In genomic region chr12:122079532-122080081, GRCh38 we compare ENCODE assay signal across 8 cellular contexts. TPM values are rescaled to one million over a fixed set of nuclear protein-coding genes. Genes with fewer than 3 reads are reported as not detected.
DNase-seq lines count a peak whose midpoint lies in the region; ATAC-seq, FAIRE-seq and TF ChIP-seq lines count a peak whose summit lies in the region.

No MANE protein-coding gene starts in this region.

- FAIRE-seq in RCC 7860 (lab: Jason Lieb, UNC), result no peak

- peak overlapping the region; percentile 89 for H3K4me3 ChIP-seq in AG04450 (ENCODE audit: low read depth, low read length)
- H3K4me3 ChIP-seq in HFF-Myc (replicated peaks; ENCODE audit: low read depth, low read length), result peak overlapping the region; percentile 75
- peak overlapping the region; percentile 54 for H3K4me3 ChIP-seq in iPS-11a (ENCODE audit: low read depth, low read length)

- DNase-seq in AG04450 (ENCODE audit: low read depth, low spot score), result no peak
- DNase-seq in HFF-Myc (ENCODE audit: extremely low read depth, low read depth), result no peak
- DNase-seq in activated CD8-positive, alpha-beta T cell treated with anti-CD3 and anti-CD28 coated beads, Interleukin-2, amount 10 ng/mL, durations not matched to agents 7 days and 5 days, result no peak
- no peak for DNase-seq in RCC 7860 (ENCODE audit: low spot score)

- peak overlapping the region; percentile 79 for H3K27ac Mint-ChIP-seq in activated CD8-positive, alpha-beta T cell treated with anti-CD3 and anti-CD28 coated beads, Interleukin-2, amount 10 ng/mL, durations not matched to agents 7 days and 5 days
- peak overlapping the region; percentile 93 for H3K27ac Mint-ChIP-seq in stimulated activated naive CD8-positive, alpha-beta T cell treated with anti-CD3 and anti-CD28 coated beads, Interleukin-15, Interleukin-2, amounts not matched to agents 100 ng/mL and 50 ng/mL, for 24 hours

- no peak for ATAC-seq in activated CD8-positive, alpha-beta T cell treated with anti-CD3 and anti-CD28 coated beads, Interleukin-2, amount 10 ng/mL, durations not matched to agents 7 days and 5 days
- ATAC-seq in HG03025 (IDR thresholded peaks at IDR 0.05; ENCODE audit: low FRiP score, unreplicated experiment) (no peak), HG02678 (IDR thresholded peaks at IDR 0.05; ENCODE audit: unreplicated experiment) (no peak)

- no peak overlapping the region for H3K27ac ChIP-seq in AG04450 (ENCODE audit: low read depth, low read length)

- peak overlapping the region; percentile 86 for H3K4me3 Mint-ChIP-seq in activated CD8-positive, alpha-beta T cell treated with anti-CD3 and anti-CD28 coated beads, Interleukin-2, amount 10 ng/mL, durations not matched to agents 7 days and 5 days
- H3K4me3 Mint-ChIP-seq in stimulated activated naive CD8-positive, alpha-beta T cell treated with anti-CD3 and anti-CD28 coated beads, Interleukin-15, Interleukin-2, amounts not matched to agents 100 ng/mL and 50 ng/mL, for 24 hours, result peak overlapping the region; percentile 95

- H3K9me3 ChIP-seq in AG04450 (ENCODE audit: control insufficient read depth, insufficient read depth, low read length), result no peaks in the 10 kb centered on the region; the same call in 1 of the 2 replicates

- POLR2A ChIA-PET in AG04450 (lab: Yijun Ruan, JAX), result interaction anchor here (1.5 to 3.5 kb wide), 9 partner anchors 9 to 28 kb away, joined by 5 to 34 read pairs (median 8); no protein-coding TSS in a partner anchor
- POLR2A ChIA-PET in activated CD8-positive, alpha-beta T cell treated with anti-CD3 and anti-CD28 coated beads, Interleukin-2, amount 10 ng/mL, durations not matched to agents 7 days and 5 days (lab: Charles Lee), result interaction anchor here (1.5 to 3.1 kb wide), 3 partner anchors 20 to 26 kb away, joined by 4 to 11 read pairs (median 10); no protein-coding TSS in a partner anchor

- H3K27me3 ChIP-seq in AG04450 (ENCODE audit: control insufficient read depth, insufficient read depth, low read length), result peaks cover 2% of the 10 kb centered on the region

- no peaks in the 10 kb centered on the region for H3K27me3 Mint-ChIP-seq in activated CD8-positive, alpha-beta T cell treated with anti-CD3 and anti-CD28 coated beads, Interleukin-2, amount 10 ng/mL, durations not matched to agents 7 days and 5 days (ENCODE audit: low read depth)
- no peaks in the 10 kb centered on the region for H3K27me3 Mint-ChIP-seq in stimulated activated naive CD8-positive, alpha-beta T cell treated with anti-CD3 and anti-CD28 coated beads, Interleukin-15, Interleukin-2, amounts not matched to agents 100 ng/mL and 50 ng/mL, for 24 hours

- H3K4me1 Mint-ChIP-seq in activated CD8-positive, alpha-beta T cell treated with anti-CD3 and anti-CD28 coated beads, Interleukin-2, amount 10 ng/mL, durations not matched to agents 7 days and 5 days (ENCODE audit: low read depth), result peaks cover 59% of the 10 kb centered on the region
- H3K4me1 Mint-ChIP-seq in stimulated activated naive CD8-positive, alpha-beta T cell treated with anti-CD3 and anti-CD28 coated beads, Interleukin-15, Interleukin-2, amounts not matched to agents 100 ng/mL and 50 ng/mL, for 24 hours (ENCODE audit: low read depth), result peaks cover 68% of the 10 kb centered on the region

- TF ChIP-seq CTCF in AG04450 (IDR thresholded peaks at IDR 0.05; ENCODE audit: low read depth, low read length), result no peak
- no peak for TF ChIP-seq CTCF in HFF-Myc (IDR thresholded peaks at IDR 0.05; ENCODE audit: low read depth, low read length, missing control alignments)

- H3K36me3 Mint-ChIP-seq in activated CD8-positive, alpha-beta T cell treated with anti-CD3 and anti-CD28 coated beads, Interleukin-2, amount 10 ng/mL, durations not matched to agents 7 days and 5 days (ENCODE audit: low read depth), result peaks cover 36% of the 10 kb centered on the region
- peaks cover 8% of the 10 kb centered on the region for H3K36me3 Mint-ChIP-seq in stimulated activated naive CD8-positive, alpha-beta T cell treated with anti-CD3 and anti-CD28 coated beads, Interleukin-15, Interleukin-2, amounts not matched to agents 100 ng/mL and 50 ng/mL, for 24 hours (ENCODE audit: low read depth)

- CTCF ChIA-PET in AG04450 (lab: Charles Lee), result interaction anchor here (3.0 kb wide), 1 partner anchor 44 kb away, joined by 18 read pairs; no protein-coding TSS in a partner anchor
- CTCF ChIA-PET in activated CD8-positive, alpha-beta T cell treated with anti-CD3 and anti-CD28 coated beads, Interleukin-2, amount 10 ng/mL, durations not matched to agents 7 days and 5 days (lab: Charles Lee), result interaction anchor here (1.2 to 5.3 kb wide), 8 partner anchors 10 to 51 kb away, joined by 5 to 45 read pairs (median 14); no protein-coding TSS in a partner anchor

- H3K9me3 Mint-ChIP-seq in activated CD8-positive, alpha-beta T cell treated with anti-CD3 and anti-CD28 coated beads, Interleukin-2, amount 10 ng/mL, durations not matched to agents 7 days and 5 days (ENCODE audit: insufficient read depth), result no peaks in the 10 kb centered on the region
- H3K9me3 Mint-ChIP-seq in stimulated activated naive CD8-positive, alpha-beta T cell treated with anti-CD3 and anti-CD28 coated beads, Interleukin-15, Interleukin-2, amounts not matched to agents 100 ng/mL and 50 ng/mL, for 24 hours, result no peaks in the 10 kb centered on the region

RNA-seq across cellular contexts. Expression of gene MLXIP, which starts 1.1 kb away (rescaled TPM):
- polyA plus RNA-seq in AG04450 (2011; rRNA removed), result 5.8 and 8.4 TPM in 2 replicates
- polyA minus RNA-seq in AG04450 (2011; rRNA and poly(A)+ RNA removed), result 11.4 and 11.9 TPM in 2 replicates
- 10 to 100 TPM; 38.8 to 42.7 TPM for total RNA-seq in activated CD8-positive, alpha-beta T cell treated with anti-CD3 and anti-CD28 coated beads, Interleukin-2, amount 10 ng/mL, durations not matched to agents 7 days and 5 days

RNA-seq across cellular contexts. Expression of gene BCL7A, which starts 57.9 kb away (rescaled TPM):
- 4.4 and 4.6 TPM in 2 replicates for polyA plus RNA-seq in AG04450 (2011; rRNA removed)
- 3.6 and 4.0 TPM in 2 replicates for polyA minus RNA-seq in AG04450 (2011; rRNA and poly(A)+ RNA removed)
- total RNA-seq in activated CD8-positive, alpha-beta T cell treated with anti-CD3 and anti-CD28 coated beads, Interleukin-2, amount 10 ng/mL, durations not matched to agents 7 days and 5 days, result 1 to 10 TPM; 6.2 to 8.1 TPM
